21 cellular contexts compared by ENCODE assay signal in genomic region chr22:48869161-48869560, GRCh38.
"Had no signal": no experiment of that assay in that cellular context is flagged by ENCODE, and none has a peak within 500 bp of the region (broad histone marks: within the 10 kb centered on the region; RNA-seq: fewer than 3 reads in every experiment).

No MANE protein-coding gene starts in this region.

- ATAC-seq: foreskin keratinocyte; naive thymus-derived CD4-positive, alpha-beta T cell; stimulated activated memory B cell treated with anti-CD40 and anti-IgM and Interleukin-4, amounts not matched to agents 10 μg/mL and 1 μg/mL and 100 μg/mL, for 72 hours had no signal

- H3K4me3 ChIP-seq: colonic mucosa, lung, right atrium auricular region, smooth muscle cell, tibial artery, upper lobe of left lung, vagina had no signal

- H3K4me1 ChIP-seq: colonic mucosa, foreskin keratinocyte, right atrium auricular region, tibial artery, upper lobe of left lung, vagina had no signal

- H3K36me3 ChIP-seq: colonic mucosa, right atrium auricular region, tibial artery, upper lobe of left lung, vagina had no signal

- H3K27ac ChIP-seq: colonic mucosa, foreskin keratinocyte, right atrium auricular region, tibial artery, upper lobe of left lung, vagina had no signal

- H3K9me3 ChIP-seq: colonic mucosa, vagina had no signal

- H3K27me3 ChIP-seq: colonic mucosa, foreskin keratinocyte, right atrium auricular region, upper lobe of left lung, vagina had no signal

- DNase-seq: cerebellar nuclear complex; colonic mucosa; dermis blood vessel endothelial cell; endodermal cell; erythroblast; foreskin keratinocyte; hippocampal formation; kidney glomerular epithelial cell; mesenchymal stem cell; naive thymus-derived CD4-positive, alpha-beta T cell; nephron progenitor cell; stimulated activated CD4-positive, alpha-beta T cell treated with anti-CD3 and anti-CD28 coated beads, Interleukin-15, amount 100 ng/mL, for 24 hours; stimulated activated CD4-positive, alpha-beta T cell treated with anti-CD3 and anti-CD28 coated beads, Interleukin-1b, Interleukin-23, amount 100 ng/mL, for 48 hours; stimulated activated CD4-positive, alpha-beta T cell treated with anti-CD3 and anti-CD28 coated beads, Interleukin-4, amount 100 ng/mL, for 24 hours; tibial artery had no signal
